Comparison of ENCODE assay signal across 31 cellular contexts in the genomic region with DNA sequence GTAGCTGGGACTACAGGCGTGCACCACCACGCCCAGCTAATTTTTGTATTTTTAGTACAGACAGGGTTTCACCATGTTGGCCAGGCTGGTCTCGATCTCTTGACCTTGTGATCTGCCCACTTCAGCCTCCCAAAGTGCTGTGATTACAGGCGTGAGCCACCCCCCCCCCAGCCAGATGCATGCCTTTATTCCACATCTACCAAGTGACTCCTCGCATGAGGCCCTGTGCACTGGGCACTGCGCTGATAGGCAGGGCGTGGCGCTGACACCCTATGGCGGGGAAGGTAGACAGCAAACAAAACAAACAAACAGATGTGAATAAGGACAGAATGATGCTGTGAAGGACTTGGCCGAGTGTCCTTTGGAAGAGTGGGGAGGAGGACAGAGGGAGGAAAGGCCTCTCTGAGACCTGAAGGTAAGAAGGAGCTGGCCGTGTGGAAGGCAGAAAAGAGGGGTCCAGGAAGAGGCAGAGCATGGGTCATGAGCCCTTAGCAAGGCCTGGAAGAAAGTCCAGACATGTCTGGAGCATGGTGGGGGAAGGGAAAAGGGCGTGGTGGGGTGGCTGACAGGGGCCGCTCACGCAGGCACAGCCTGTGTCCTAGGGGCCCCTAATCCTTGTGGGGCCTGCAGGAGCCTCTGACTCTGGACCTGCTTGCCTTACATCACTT.
"Had no signal": no experiment of that assay in that cellular context is flagged by ENCODE, and none has a peak within 500 bp of the region (broad histone marks: within the 10 kb centered on the region; RNA-seq: fewer than 3 reads in every experiment).

No MANE protein-coding gene starts in this region.

- H2AFZ ChIP-seq: PC-9 had no signal

- H3K4me3 ChIP-seq: PC-9 had no signal

- H3K4me1 Mint-ChIP-seq: activated B cell treated with CpG ODN at 0.5 μM for 24 hours; activated CD4-positive, alpha-beta memory T cell treated with anti-CD3 and anti-CD28 coated beads, Interleukin-2, amount 10 ng/mL, durations not matched to agents 7 days and 5 days; activated CD8-positive, alpha-beta memory T cell treated with anti-CD3 and anti-CD28 coated beads, Interleukin-2, amount 10 ng/mL, durations not matched to agents 7 days and 5 days; activated naive CD4-positive, alpha-beta T cell treated with anti-CD3 and anti-CD28 coated beads, Interleukin-2, amount 10 ng/mL, durations not matched to agents 7 days and 5 days; activated naive CD8-positive, alpha-beta T cell treated with anti-CD3 and anti-CD28 coated beads, Interleukin-2, amount 50 U/mL, for 24 hours had no signal

- DNase-seq: activated B cell treated with CpG ODN at 0.5 μM for 24 hours; activated CD4-positive, alpha-beta memory T cell treated with anti-CD3 and anti-CD28 coated beads, Interleukin-2, amount 10 ng/mL, durations not matched to agents 7 days and 5 days; activated CD4-positive, alpha-beta T cell treated with anti-CD3 and anti-CD28 coated beads for 48 hours; activated CD4-positive, CD25-positive, alpha-beta regulatory T cell treated with anti-CD3 and anti-CD28 coated beads, Interleukin-2, amount 50 U/mL, for 72 hours; activated CD8-positive, alpha-beta memory T cell treated with anti-CD3 and anti-CD28 coated beads for 24 hours; activated CD8-positive, alpha-beta memory T cell treated with anti-CD3 and anti-CD28 coated beads, Interleukin-2, amount 10 ng/mL, durations not matched to agents 7 days and 5 days; activated CD8-positive, alpha-beta memory T cell treated with anti-CD3 and anti-CD28 coated beads, Interleukin-2, amount 50 U/mL, for 48 hours; activated effector memory CD4-positive, alpha-beta T cell treated with Interleukin-2 at 50 U/mL for 16 hours; activated naive CD4-positive, alpha-beta T cell treated with anti-CD3 and anti-CD28 coated beads, Interleukin-2, amount 10 ng/mL, durations not matched to agents 7 days and 5 days; activated naive CD8-positive, alpha-beta T cell treated with anti-CD3 and anti-CD28 coated beads, Interleukin-2, amount 50 U/mL, for 24 hours; activated T-cell treated with anti-CD3 and anti-CD28 coated beads, Interleukin-2, amount 50 U/mL, for 48 hours; aorta; brain microvascular endothelial cell; MM.1S; MV-4-11; NCI-H1092; NCI-H1436 treated with DMSO at 0.1 percent for 48 hours; NCI-H1694 treated with DMSO at 0.1 percent for 48 hours; NCI-H2029; NCI-H510A; NCI-H526 treated with DMSO at 0.1 percent for 48 hours; NK-92 treated with Interleukin-12 subunit alpha and Interleukin-12 subunit beta, amount 100 ng/mL, for 24 hours; PC-9; Right ventricle myocardium superior; SW 1271; T-helper 1 cell; T-helper 2 cell; T-helper 9 cell had no signal

- H3K9ac ChIP-seq: KMS-11 had no signal

- H3K27ac ChIP-seq: brain microvascular endothelial cell, KMS-11, PC-9, VCaP had no signal

- H3K27ac Mint-ChIP-seq: activated B cell treated with CpG ODN at 0.5 μM for 24 hours; activated CD4-positive, alpha-beta memory T cell treated with anti-CD3 and anti-CD28 coated beads, Interleukin-2, amount 10 ng/mL, durations not matched to agents 7 days and 5 days; activated CD8-positive, alpha-beta memory T cell treated with anti-CD3 and anti-CD28 coated beads, Interleukin-2, amount 10 ng/mL, durations not matched to agents 7 days and 5 days; activated naive CD4-positive, alpha-beta T cell treated with anti-CD3 and anti-CD28 coated beads, Interleukin-2, amount 10 ng/mL, durations not matched to agents 7 days and 5 days; activated naive CD8-positive, alpha-beta T cell; activated naive CD8-positive, alpha-beta T cell treated with anti-CD3 and anti-CD28 coated beads, Interleukin-2, amount 50 U/mL, for 24 hours had no signal

- ATAC-seq: activated CD8-positive, alpha-beta memory T cell treated with anti-CD3 and anti-CD28 coated beads, Interleukin-2, amount 10 ng/mL, durations not matched to agents 7 days and 5 days; activated naive CD8-positive, alpha-beta T cell treated with anti-CD3 and anti-CD28 coated beads, Interleukin-2, amount 50 U/mL, for 24 hours had no signal

- H3K27me3 ChIP-seq: brain microvascular endothelial cell had no signal

- H3K36me3 ChIP-seq: brain microvascular endothelial cell had no signal

- H3K4me2 ChIP-seq: KMS-11, PC-9 had no signal

- H3K9me3 Mint-ChIP-seq: activated B cell treated with CpG ODN at 0.5 μM for 24 hours; activated CD4-positive, alpha-beta memory T cell treated with anti-CD3 and anti-CD28 coated beads, Interleukin-2, amount 10 ng/mL, durations not matched to agents 7 days and 5 days; activated naive CD4-positive, alpha-beta T cell treated with anti-CD3 and anti-CD28 coated beads, Interleukin-2, amount 10 ng/mL, durations not matched to agents 7 days and 5 days; activated naive CD8-positive, alpha-beta T cell treated with anti-CD3 and anti-CD28 coated beads, Interleukin-2, amount 50 U/mL, for 24 hours had no signal

- H3K27me3 Mint-ChIP-seq: activated naive CD8-positive, alpha-beta T cell had no signal

- H3K36me3 Mint-ChIP-seq: activated CD8-positive, alpha-beta memory T cell treated with anti-CD3 and anti-CD28 coated beads, Interleukin-2, amount 10 ng/mL, durations not matched to agents 7 days and 5 days; activated naive CD4-positive, alpha-beta T cell treated with anti-CD3 and anti-CD28 coated beads, Interleukin-2, amount 10 ng/mL, durations not matched to agents 7 days and 5 days; activated naive CD8-positive, alpha-beta T cell had no signal

- H3K4me3 Mint-ChIP-seq: activated B cell treated with CpG ODN at 0.5 μM for 24 hours; activated CD4-positive, alpha-beta memory T cell treated with anti-CD3 and anti-CD28 coated beads, Interleukin-2, amount 10 ng/mL, durations not matched to agents 7 days and 5 days; activated CD8-positive, alpha-beta memory T cell treated with anti-CD3 and anti-CD28 coated beads, Interleukin-2, amount 10 ng/mL, durations not matched to agents 7 days and 5 days; activated naive CD4-positive, alpha-beta T cell treated with anti-CD3 and anti-CD28 coated beads, Interleukin-2, amount 10 ng/mL, durations not matched to agents 7 days and 5 days; activated naive CD8-positive, alpha-beta T cell; activated naive CD8-positive, alpha-beta T cell treated with anti-CD3 and anti-CD28 coated beads, Interleukin-2, amount 50 U/mL, for 24 hours had no signal
